1 cellular context compared by ENCODE assay signal in genomic region chr5:122076669-122077450, GRCh38.
TF ChIP-seq lines count a peak whose summit lies in the region.

No MANE protein-coding gene starts in this region.

TF ChIP-seq in HepG2, 621 proteins besides CTCF, POLR2A, EP300 and RAD21 (continued from another document):
- TF ChIP-seq MLX (CRISPR knock-in tag; IDR thresholded peaks at IDR 0.05): no peak
- TF ChIP-seq MEIS2 (CRISPR knock-in tag; IDR thresholded peaks at IDR 0.05): no peak; the same call in 1 of the 2 replicates
- no peak for TF ChIP-seq ZNF597 (CRISPR knock-in tag; IDR thresholded peaks at IDR 0.05)
- TF ChIP-seq HDAC6 (IDR thresholded peaks at IDR 0.05; ENCODE audit: low read depth, low read length): no peak
- TF ChIP-seq NFE2L1 (CRISPR knock-in tag; IDR thresholded peaks at IDR 0.05; ENCODE audit: borderline replicate concordance): no peak
- no peak for TF ChIP-seq ZFY (CRISPR knock-in tag; IDR thresholded peaks at IDR 0.05)
- no peak for TF ChIP-seq ARID3A (IDR thresholded peaks at IDR 0.05; ENCODE audit: low read depth, low read length)
- TF ChIP-seq ZNF703 (CRISPR knock-in tag; IDR thresholded peaks at IDR 0.05; ENCODE audit: borderline replicate concordance): no peak
- no peak for TF ChIP-seq TEF (CRISPR knock-in tag; IDR thresholded peaks at IDR 0.05)
- TF ChIP-seq TRIM22 (IDR thresholded peaks at IDR 0.05): no peak
- no peak for TF ChIP-seq ZNF501 (CRISPR knock-in tag; IDR thresholded peaks at IDR 0.05)
- TF ChIP-seq MED1 (CRISPR knock-in tag; IDR thresholded peaks at IDR 0.05): no peak; the same call in 1 of the 2 replicates
- no peak for TF ChIP-seq JARID2 (CRISPR knock-in tag; IDR thresholded peaks at IDR 0.05; ENCODE audit: insufficient replicate concordance)
- TF ChIP-seq IKZF1 (IDR thresholded peaks at IDR 0.05): no peak
- no peak for TF ChIP-seq NCOR1 (IDR thresholded peaks at IDR 0.05; ENCODE audit: borderline replicate concordance, low read length)
- no peak for TF ChIP-seq ZSCAN29 (CRISPR knock-in tag; conservative IDR thresholded peaks at IDR 0.05)
- no peak for TF ChIP-seq MAZ (IDR thresholded peaks at IDR 0.05; ENCODE audit: borderline replicate concordance, low read depth, low read length)
- TF ChIP-seq MAZ (CRISPR knock-in tag; IDR thresholded peaks at IDR 0.05; ENCODE audit: low read depth): no peak; the same call in 1 of the 2 replicates
- TF ChIP-seq ZNF7 (CRISPR knock-in tag; IDR thresholded peaks at IDR 0.05): no peak
- no peak for TF ChIP-seq SP5 (CRISPR knock-in tag; IDR thresholded peaks at IDR 0.05; ENCODE audit: borderline replicate concordance, low read depth)
- no peak for TF ChIP-seq ZUFSP (CRISPR knock-in tag; IDR thresholded peaks at IDR 0.05; ENCODE audit: borderline replicate concordance)
- TF ChIP-seq ZMAT3 (CRISPR knock-in tag; conservative IDR thresholded peaks at IDR 0.05): no peak
- no peak for TF ChIP-seq ZNF34 (CRISPR knock-in tag; IDR thresholded peaks at IDR 0.05; ENCODE audit: borderline replicate concordance)
- TF ChIP-seq MYPOP (CRISPR knock-in tag; IDR thresholded peaks at IDR 0.05): no peak
- peak; percentile 10; the same call in 1 of the 2 replicates for TF ChIP-seq IRX3 (CRISPR knock-in tag; IDR thresholded peaks at IDR 0.05; ENCODE audit: borderline replicate concordance, low read depth)
- TF ChIP-seq HNRNPLL (IDR thresholded peaks at IDR 0.05; ENCODE audit: low read depth, low read length, poor library complexity, severe bottlenecking): peak; percentile 53
- TF ChIP-seq POLR2G (IDR thresholded peaks at IDR 0.05; ENCODE audit: low read depth, low read length): no peak
- no peak for TF ChIP-seq GATA4 (IDR thresholded peaks at IDR 0.05; ENCODE audit: borderline replicate concordance, low read depth)
- no peak for TF ChIP-seq ZNF616 (CRISPR knock-in tag; IDR thresholded peaks at IDR 0.05; ENCODE audit: low read depth)
- 0 out of 2 replicates have a peak, but pooled peaks have one; percentile 15 for TF ChIP-seq PPARG (CRISPR knock-in tag; conservative IDR thresholded peaks at IDR 0.05)
- TF ChIP-seq PRMT3 (CRISPR knock-in tag; IDR thresholded peaks at IDR 0.05; ENCODE audit: borderline replicate concordance, low read depth): no peak; the same call in 1 of the 2 replicates
- no peak for TF ChIP-seq SNAI1 (CRISPR knock-in tag; IDR thresholded peaks at IDR 0.05; ENCODE audit: borderline replicate concordance)
- no peak for TF ChIP-seq ZNF235 (CRISPR knock-in tag; IDR thresholded peaks at IDR 0.05; ENCODE audit: borderline replicate concordance)
- no peak for TF ChIP-seq ZNF432 (CRISPR knock-in tag; IDR thresholded peaks at IDR 0.05; ENCODE audit: borderline replicate concordance)
- TF ChIP-seq SRY (CRISPR knock-in tag; IDR thresholded peaks at IDR 0.05): no peak
- no peak for TF ChIP-seq ETV6 (CRISPR knock-in tag; conservative IDR thresholded peaks at IDR 0.05)
- no peak for TF ChIP-seq MAF1 (CRISPR knock-in tag; IDR thresholded peaks at IDR 0.05; ENCODE audit: borderline replicate concordance)
- TF ChIP-seq CENPX (CRISPR knock-in tag; IDR thresholded peaks at IDR 0.05): no peak
- TF ChIP-seq ZNF710 (CRISPR knock-in tag; IDR thresholded peaks at IDR 0.05; ENCODE audit: borderline replicate concordance): peak; percentile 44; the same call in 1 of the 2 replicates
